ENCODE assay signal across 30 cellular contexts in genomic region chr2:132255714-132256113, GRCh38.
"Had no signal": no experiment of that assay in that cellular context is flagged by ENCODE, and none has a peak within 500 bp of the region (broad histone marks: within the 10 kb centered on the region; RNA-seq: fewer than 3 reads in every experiment).

No MANE protein-coding gene starts in this region.

- H3K4me1 Mint-ChIP-seq: activated naive CD4-positive, alpha-beta T cell treated with anti-CD3 and anti-CD28 coated beads, Interleukin-2, amount 10 ng/mL, durations not matched to agents 7 days and 5 days; activated naive CD8-positive, alpha-beta T cell treated with anti-CD3 and anti-CD28 coated beads, Interleukin-2, amount 50 U/mL, for 24 hours; brain had no signal

- H3K4me3 Mint-ChIP-seq: activated CD8-positive, alpha-beta T cell treated with anti-CD3 and anti-CD28 coated beads, Interleukin-2, amount 10 ng/mL, durations not matched to agents 7 days and 5 days; activated naive CD4-positive, alpha-beta T cell treated with anti-CD3 and anti-CD28 coated beads, Interleukin-2, amount 10 ng/mL, durations not matched to agents 7 days and 5 days; activated naive CD8-positive, alpha-beta T cell; activated naive CD8-positive, alpha-beta T cell treated with anti-CD3 and anti-CD28 coated beads, Interleukin-2, amount 50 U/mL, for 24 hours; activated T-cell treated with anti-CD3 and anti-CD28 coated beads, Interleukin-2, amount 50 U/mL, for 24 hours; brain had no signal

- H3K4me3 ChIP-seq: MG63, SJCRH30, SK-N-MC had no signal

- ATAC-seq: activated CD8-positive, alpha-beta T cell treated with anti-CD3 and anti-CD28 coated beads, Interleukin-2, amount 10 ng/mL, durations not matched to agents 7 days and 5 days; activated naive CD8-positive, alpha-beta T cell treated with anti-CD3 and anti-CD28 coated beads, Interleukin-2, amount 50 U/mL, for 24 hours; Panc1 had no signal

- DNase-seq: activated CD4-positive, alpha-beta T cell treated with anti-CD3 and anti-CD28 coated beads for 1 hour; activated CD4-positive, alpha-beta T cell treated with anti-CD3 and anti-CD28 coated beads for 48 hours; activated CD4-positive, alpha-beta T cell treated with anti-CD3 and anti-CD28 coated beads, Interleukin-2, amount 50 U/mL, for 48 hours; activated CD4-positive, CD25-positive, alpha-beta regulatory T cell; activated CD8-positive, alpha-beta T cell treated with anti-CD3 and anti-CD28 coated beads, Interleukin-2, amount 10 ng/mL, durations not matched to agents 7 days and 5 days; activated naive CD4-positive, alpha-beta T cell treated with anti-CD3 and anti-CD28 coated beads, Interleukin-2, amount 10 ng/mL, durations not matched to agents 7 days and 5 days; activated naive CD8-positive, alpha-beta T cell treated with anti-CD3 and anti-CD28 coated beads, Interleukin-2, amount 50 U/mL, for 24 hours; activated T-cell treated with anti-CD3 and anti-CD28 coated beads, Interleukin-2, amount 50 U/mL, for 24 hours; anterior cingulate cortex; caudate nucleus; cerebellar nuclear complex; Kasumi-1; MG63; MV-4-11; NCI-H1092; NCI-H1436 treated with DMSO at 0.1 percent for 48 hours; NCI-H1694 treated with DMSO at 0.1 percent for 48 hours; NCI-H2029; NCI-H510A; NCI-H526; NCI-H82; SHP77; SJCRH30; T1000; WERI-Rb-1 had no signal

- H3K36me3 Mint-ChIP-seq: activated naive CD8-positive, alpha-beta T cell had no signal

- H3K36me3 ChIP-seq: MG63, SJCRH30, WERI-Rb-1 had no signal

- H3K27me3 ChIP-seq: MG63, SJCRH30 had no signal

- H3K27ac ChIP-seq: SJCRH30, SK-N-MC, WERI-Rb-1 had no signal

- H3K4me1 ChIP-seq: SJCRH30 had no signal

- H3K9me3 ChIP-seq: MG63, SJCRH30 had no signal

- H3K27ac Mint-ChIP-seq: activated CD8-positive, alpha-beta T cell treated with anti-CD3 and anti-CD28 coated beads, Interleukin-2, amount 10 ng/mL, durations not matched to agents 7 days and 5 days; activated naive CD4-positive, alpha-beta T cell treated with anti-CD3 and anti-CD28 coated beads, Interleukin-2, amount 10 ng/mL, durations not matched to agents 7 days and 5 days; activated naive CD8-positive, alpha-beta T cell; activated naive CD8-positive, alpha-beta T cell treated with anti-CD3 and anti-CD28 coated beads, Interleukin-2, amount 50 U/mL, for 24 hours; activated T-cell treated with anti-CD3 and anti-CD28 coated beads, Interleukin-2, amount 50 U/mL, for 24 hours; activated T-helper 2 cell treated with anti-CD3 and anti-CD28 coated beads, Interferon-gamma antibody, Interleukin-2, Interleukin-4, amounts not matched to agents 10 μg/mL and 5 μg/mL and 100 μg/mL, durations not matched to agents 14 hours and 24 hours and 36 hours; brain had no signal
